25 cellular contexts compared by ENCODE assay signal in genomic region chr5:68231414-68232076, GRCh38. TPM values are rescaled to one million over a fixed set of nuclear protein-coding genes. Genes with fewer than 3 reads are reported as not detected.
DNase-seq lines count a peak whose midpoint lies in the region; ATAC-seq and TF ChIP-seq lines count a peak whose summit lies in the region.
"Had no signal": no experiment of that assay in that cellular context is flagged by ENCODE, and none has a peak within 500 bp of the region (broad histone marks: within the 10 kb centered on the region; RNA-seq: fewer than 3 reads in every experiment).

No MANE protein-coding gene starts in this region.

- no peak overlapping the region for H3K4me3 Mint-ChIP-seq in activated T-cell treated with anti-CD3 and anti-CD28 coated beads, Interleukin-2, amount 50 U/mL, for 24 hours
- peak overlapping the region in 7 of 8 donors; percentile 24 to 81 (median 41) for H3K4me3 Mint-ChIP-seq in CD4-positive, alpha-beta memory T cell
- H3K4me3 Mint-ChIP-seq in natural killer cell treated with Interleukin-12 subunit alpha and Interleukin-12 subunit beta and Interleukin-15 and Interleukin-18, amount 100 ng/mL, for 72 hours = peak overlapping the region; percentile 47
- H3K4me3 Mint-ChIP-seq: activated CD8-positive, alpha-beta memory T cell treated with anti-CD3 and anti-CD28 coated beads, Interleukin-2, amount 10 ng/mL, durations not matched to agents 7 days and 5 days; mesothelial cell of epicardium; type B pancreatic cell had no signal

- WGBS in mammary epithelial cell (ENCODE audit: low coverage, missing lambda C conversion rate) = 46% methylated on average over 5 of the region's 5 CpGs

- POLR2A ChIA-PET in CD4-positive, alpha-beta memory T cell (lab: Charles Lee; ENCODE audit: partially characterized antibody) = interaction anchor here (2.5 kb wide), 1 partner anchor 15 kb away, joined by 12 read pairs; the partner anchor contains the start of gene PIK3R1

- ATAC-seq in natural killer cell treated with Interleukin-12 subunit alpha and Interleukin-12 subunit beta and Interleukin-15 and Interleukin-18, amount 100 ng/mL, for 72 hours = peak; percentile 61 to 79
- ATAC-seq in HG03097 (IDR thresholded peaks at IDR 0.05; ENCODE audit: low FRiP score, unreplicated experiment) = no peak
- ATAC-seq: activated CD8-positive, alpha-beta memory T cell treated with anti-CD3 and anti-CD28 coated beads, Interleukin-2, amount 10 ng/mL, durations not matched to agents 7 days and 5 days had no signal

- CTCF ChIA-PET in CD4-positive, alpha-beta memory T cell (lab: Charles Lee; ENCODE audit: partially characterized antibody) = no interaction called here
- CTCF ChIA-PET in mammary epithelial cell (lab: Charles Lee; ENCODE audit: low non-redundant PET) = no interaction called here

- no peaks in the 10 kb centered on the region for H3K9me3 ChIP-seq in CD4-positive, alpha-beta memory T cell (ENCODE audit: control insufficient read depth in 1 of 2, low read length in 2 of 2)
- H3K9me3 ChIP-seq in mammary epithelial cell (replicated peaks; ENCODE audit: insufficient read depth, low read length) = no peaks in the 10 kb centered on the region
- H3K9me3 ChIP-seq: Caco-2, heart right ventricle, SJSA1 had no signal

- in situ Hi-C loops in mammary epithelial cell (cut with MboI; ENCODE audit: low sequenced_read_pairs in 2 of 2) = no loop called here

- peaks cover 56% of the 10 kb centered on the region for H3K36me3 Mint-ChIP-seq in activated T-cell treated with anti-CD3 and anti-CD28 coated beads, Interleukin-2, amount 50 U/mL, for 24 hours (ENCODE audit: low read depth)
- peaks cover 28 to 49% of the 10 kb centered on the region in 2 donors for H3K36me3 Mint-ChIP-seq in CD4-positive, alpha-beta memory T cell
- peaks cover 24% of the 10 kb centered on the region for H3K36me3 Mint-ChIP-seq in natural killer cell treated with Interleukin-12 subunit alpha and Interleukin-12 subunit beta and Interleukin-15 and Interleukin-18, amount 100 ng/mL, for 72 hours

- no peak overlapping the region for H3K9ac ChIP-seq in mammary epithelial cell (ENCODE audit: insufficient read depth, low read length)
- H3K9ac ChIP-seq: KMS-11 had no signal

- peaks cover 77% of the 10 kb centered on the region for H3K4me1 ChIP-seq in CD4-positive, alpha-beta memory T cell (ENCODE audit: insufficient read depth, low read length)
- peaks cover 38% of the 10 kb centered on the region for H3K4me1 ChIP-seq in mammary epithelial cell (ENCODE audit: insufficient read depth, low read length)
- H3K4me1 ChIP-seq: SJSA1 had no signal

- no peak for DNase-seq in activated T-cell treated with anti-CD3 and anti-CD28 coated beads, Interleukin-2, amount 50 U/mL, for 24 hours
- DNase-seq in activated T-cell treated with anti-CD3 and anti-CD28 coated beads, Interleukin-2, amount 50 U/mL, for 1 hour = no peak
- DNase-seq in CD4-positive, alpha-beta memory T cell = no peak
- no peak for DNase-seq in mammary epithelial cell
- no peak for DNase-seq in natural killer cell treated with Interleukin-12 subunit alpha and Interleukin-12 subunit beta and Interleukin-15 and Interleukin-18, amount 100 ng/mL, for 72 hours (ENCODE audit: low spot score)
- no peak for DNase-seq in HuH-7 (ENCODE audit: low spot score)
- no peak for DNase-seq in pons (ENCODE audit: low spot score)
- DNase-seq: activated CD4-positive, alpha-beta T cell treated with anti-CD3 and anti-CD28 coated beads, Interleukin-2, amount 50 U/mL, for 1 hour; activated CD8-positive, alpha-beta memory T cell treated with anti-CD3 and anti-CD28 coated beads, Interleukin-2, amount 10 ng/mL, durations not matched to agents 7 days and 5 days; Caco-2; DMS79; erythroblast; GOT3; heart right ventricle; MV-4-11; NCI-H146; NCI-H524; posterior cingulate gyrus; T-helper 2 cell had no signal

- H3K27ac Mint-ChIP-seq in activated T-cell treated with anti-CD3 and anti-CD28 coated beads, Interleukin-2, amount 50 U/mL, for 24 hours = peak overlapping the region; percentile 5
- H3K27ac Mint-ChIP-seq in CD4-positive, alpha-beta memory T cell = peak overlapping the region in 6 of 7 donors; percentile 38 to 81 (median 73)
- H3K27ac Mint-ChIP-seq in natural killer cell treated with Interleukin-12 subunit alpha and Interleukin-12 subunit beta and Interleukin-15 and Interleukin-18, amount 100 ng/mL, for 72 hours = peak overlapping the region; percentile 47 to 96
- H3K27ac Mint-ChIP-seq: activated CD8-positive, alpha-beta memory T cell treated with anti-CD3 and anti-CD28 coated beads, Interleukin-2, amount 10 ng/mL, durations not matched to agents 7 days and 5 days; activated T-helper 2 cell treated with anti-CD3 and anti-CD28 coated beads, Interferon-gamma antibody, Interleukin-2, Interleukin-4, amounts not matched to agents 10 μg/mL and 5 μg/mL and 100 μg/mL, durations not matched to agents 14 hours and 24 hours and 36 hours; mesothelial cell of epicardium; type B pancreatic cell had no signal

- no peaks in the 10 kb centered on the region for H3K27me3 Mint-ChIP-seq in activated T-cell treated with anti-CD3 and anti-CD28 coated beads, Interleukin-2, amount 50 U/mL, for 24 hours
- no peaks in the 10 kb centered on the region for H3K27me3 Mint-ChIP-seq in CD4-positive, alpha-beta memory T cell
- no peaks in the 10 kb centered on the region for H3K27me3 Mint-ChIP-seq in natural killer cell treated with Interleukin-12 subunit alpha and Interleukin-12 subunit beta and Interleukin-15 and Interleukin-18, amount 100 ng/mL, for 72 hours
- H3K27me3 Mint-ChIP-seq: activated CD8-positive, alpha-beta memory T cell treated with anti-CD3 and anti-CD28 coated beads, Interleukin-2, amount 10 ng/mL, durations not matched to agents 7 days and 5 days; type B pancreatic cell had no signal

- BruUV-seq in mammary epithelial cell (replicated peaks; lab: Mats Ljungman, UMichigan) = no TSS peak

- no peak overlapping the region for H3K4me3 ChIP-seq in CD4-positive, alpha-beta memory T cell (ENCODE audit: low read length in 2 of 2)
- no peak overlapping the region for H3K4me3 ChIP-seq in mammary epithelial cell (replicated peaks in 1 of 3; ENCODE audit: insufficient read depth in 1 of 3, low read depth in 2 of 3, low read length in 3 of 3)
- H3K4me3 ChIP-seq: heart right ventricle, SJSA1 had no signal

- no peaks in the 10 kb centered on the region for H4K20me1 ChIP-seq in mammary epithelial cell (ENCODE audit: insufficient read depth, low read length)

- H2AFZ ChIP-seq in mammary epithelial cell (ENCODE audit: low read depth, low read length) = no peak overlapping the region

- intact Hi-C loops in CD4-positive, alpha-beta memory T cell (cut with micrococcal nuclease) = no loop called here
- intact Hi-C loops in mammary epithelial cell (cut with micrococcal nuclease) = no loop called here

- TF ChIP-seq CTCF in mammary epithelial cell (conservative IDR thresholded peaks at IDR 0.05 in 1 of 2, IDR thresholded peaks at IDR 0.05 in 1 of 2; ENCODE audit: extremely low read depth in 1 of 2, insufficient read depth in 1 of 2, low read depth in 1 of 2, low read length in 2 of 2) = no peak

- no peak overlapping the region for H3K27ac ChIP-seq in CD4-positive, alpha-beta memory T cell (ENCODE audit: low read depth, low read length)
- no peak overlapping the region for H3K27ac ChIP-seq in mammary epithelial cell (ENCODE audit: insufficient read depth, low read depth, low read length)
- H3K27ac ChIP-seq: KMS-11, SJSA1 had no signal

- peaks cover 96% of the 10 kb centered on the region for H3K79me2 ChIP-seq in mammary epithelial cell (ENCODE audit: insufficient read depth, low read length)

- peaks cover 7% of the 10 kb centered on the region for H3K36me3 ChIP-seq in CD4-positive, alpha-beta memory T cell (ENCODE audit: insufficient read depth, low read length)
- peaks cover 14% of the 10 kb centered on the region for H3K36me3 ChIP-seq in mammary epithelial cell (ENCODE audit: insufficient read depth, low read length)

- peak overlapping the region; percentile 37 for H3K4me2 ChIP-seq in mammary epithelial cell (ENCODE audit: insufficient read depth, low read depth, low read length)
- H3K4me2 ChIP-seq: KMS-11 had no signal

- H3K9me3 Mint-ChIP-seq in activated T-cell treated with anti-CD3 and anti-CD28 coated beads, Interleukin-2, amount 50 U/mL, for 24 hours = no peaks in the 10 kb centered on the region
- no peaks in the 10 kb centered on the region for H3K9me3 Mint-ChIP-seq in CD4-positive, alpha-beta memory T cell
- no peaks in the 10 kb centered on the region for H3K9me3 Mint-ChIP-seq in natural killer cell treated with Interleukin-12 subunit alpha and Interleukin-12 subunit beta and Interleukin-15 and Interleukin-18, amount 100 ng/mL, for 72 hours
- H3K9me3 Mint-ChIP-seq: activated T-helper 2 cell treated with anti-CD3 and anti-CD28 coated beads, Interferon-gamma antibody, Interleukin-2, Interleukin-4, amounts not matched to agents 10 μg/mL and 5 μg/mL and 100 μg/mL, durations not matched to agents 14 hours and 24 hours and 36 hours; mesothelial cell of epicardium; type B pancreatic cell had no signal

- H3K27me3 ChIP-seq in CD4-positive, alpha-beta memory T cell (ENCODE audit: insufficient read depth, low read length) = no peaks in the 10 kb centered on the region
- H3K27me3 ChIP-seq in mammary epithelial cell (ENCODE audit: insufficient read depth, low read length) = no peaks in the 10 kb centered on the region
- H3K27me3 ChIP-seq: heart right ventricle, SJSA1 had no signal

- dilution Hi-C loops in mammary epithelial cell (cut with HindIII; ENCODE audit: low sequenced_read_pairs) = no loop called here

- peaks cover 80% of the 10 kb centered on the region for H3K4me1 Mint-ChIP-seq in activated T-cell treated with anti-CD3 and anti-CD28 coated beads, Interleukin-2, amount 50 U/mL, for 24 hours (ENCODE audit: low read depth)
- H3K4me1 Mint-ChIP-seq in CD4-positive, alpha-beta memory T cell = peaks cover 67 to 87% (median 78%) of the 10 kb centered on the region in 4 donors
- H3K4me1 Mint-ChIP-seq in natural killer cell treated with Interleukin-12 subunit alpha and Interleukin-12 subunit beta and Interleukin-15 and Interleukin-18, amount 100 ng/mL, for 72 hours (ENCODE audit: low read depth in 2 of 2) = peaks cover 58 to 70% of the 10 kb centered on the region in 2 donors

RNA-seq across cellular contexts. Expression of gene PIK3R1, which starts 16.0 kb away (rescaled TPM):
- total RNA-seq in CD4-positive, alpha-beta memory T cell = 100 to 1,000 TPM; 151 to 152 TPM
- polyA plus RNA-seq in CD4-positive, alpha-beta memory T cell = 10 to 100 TPM; 92.6 to 98.3 TPM
- total RNA-seq in mammary epithelial cell = 100 to 1,000 TPM in 1 of 2 donors, 10 to 100 TPM in 1; 74.3 to 195 TPM
- 11.1 TPM for polyA plus RNA-seq in mammary epithelial cell
- polyA minus RNA-seq in mammary epithelial cell = 96.6 TPM
- total RNA-seq in natural killer cell treated with Interleukin-12 subunit alpha and Interleukin-12 subunit beta and Interleukin-15 and Interleukin-18, amount 100 ng/mL, for 72 hours = 100 to 1,000 TPM; 141 to 195 TPM

Comparison
In these comparisons a context has a peak if more than half of its experiments do, and no peak if none do; other contexts are left out.
1. H3K27ac Mint-ChIP-seq: peak in every context shown above with its lines; median percentile 73 in CD4-positive, alpha-beta memory T cell; 72 in natural killer cell treated with Interleukin-12 subunit alpha and Interleukin-12 subunit beta and Interleukin-15 and Interleukin-18, amount 100 ng/mL, for 72 hours; 5 in activated T-cell treated with anti-CD3 and anti-CD28 coated beads, Interleukin-2, amount 50 U/mL, for 24 hours.